ENCODE assay signal across 1 cellular context in genomic region chr12:62259993-62260732, GRCh38.
TF ChIP-seq lines count a peak whose summit lies in the region.

Gene USP15 (plus strand): TSS chr12:62260404. CDS start chr12:62260415, 11 bp downstream.

TF ChIP-seq in K562, 482 proteins besides CTCF, POLR2A, EP300 and RAD21 (continued from another document and continues in another):
- TF ChIP-seq, protein P1, sequence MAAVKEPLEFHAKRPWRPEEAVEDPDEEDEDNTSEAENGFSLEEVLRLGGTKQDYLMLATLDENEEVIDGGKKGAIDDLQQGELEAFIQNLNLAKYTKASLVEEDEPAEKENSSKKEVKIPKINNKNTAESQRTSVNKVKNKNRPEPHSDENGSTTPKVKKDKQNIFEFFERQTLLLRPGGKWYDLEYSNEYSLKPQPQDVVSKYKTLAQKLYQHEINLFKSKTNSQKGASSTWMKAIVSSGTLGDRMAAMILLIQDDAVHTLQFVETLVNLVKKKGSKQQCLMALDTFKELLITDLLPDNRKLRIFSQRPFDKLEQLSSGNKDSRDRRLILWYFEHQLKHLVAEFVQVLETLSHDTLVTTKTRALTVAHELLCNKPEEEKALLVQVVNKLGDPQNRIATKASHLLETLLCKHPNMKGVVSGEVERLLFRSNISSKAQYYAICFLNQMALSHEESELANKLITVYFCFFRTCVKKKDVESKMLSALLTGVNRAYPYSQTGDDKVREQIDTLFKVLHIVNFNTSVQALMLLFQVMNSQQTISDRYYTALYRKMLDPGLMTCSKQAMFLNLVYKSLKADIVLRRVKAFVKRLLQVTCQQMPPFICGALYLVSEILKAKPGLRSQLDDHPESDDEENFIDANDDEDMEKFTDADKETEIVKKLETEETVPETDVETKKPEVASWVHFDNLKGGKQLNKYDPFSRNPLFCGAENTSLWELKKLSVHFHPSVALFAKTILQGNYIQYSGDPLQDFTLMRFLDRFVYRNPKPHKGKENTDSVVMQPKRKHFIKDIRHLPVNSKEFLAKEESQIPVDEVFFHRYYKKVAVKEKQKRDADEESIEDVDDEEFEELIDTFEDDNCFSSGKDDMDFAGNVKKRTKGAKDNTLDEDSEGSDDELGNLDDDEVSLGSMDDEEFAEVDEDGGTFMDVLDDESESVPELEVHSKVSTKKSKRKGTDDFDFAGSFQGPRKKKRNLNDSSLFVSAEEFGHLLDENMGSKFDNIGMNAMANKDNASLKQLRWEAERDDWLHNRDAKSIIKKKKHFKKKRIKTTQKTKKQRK (IDR thresholded peaks at IDR 0.05; ENCODE audit: borderline replicate concordance, low read depth, low read length) = no peak
- TF ChIP-seq DPF2 (IDR thresholded peaks at IDR 0.05) = peak; percentile 60; the same call in 1 of the 2 replicates
- peak; percentile 71 for TF ChIP-seq ASH1L (IDR thresholded peaks at IDR 0.05; ENCODE audit: borderline replicate concordance, low read depth, partially characterized antibody)
- TF ChIP-seq HMGN3 (IDR thresholded peaks at IDR 0.05; ENCODE audit: borderline replicate concordance, extremely low read depth, insufficient read length, low read depth, low read length) = peak; percentile 95
- 0 out of 2 replicates have a peak, but pooled peaks have one; percentile 37 for TF ChIP-seq TCF15 (CRISPR knock-in tag; IDR thresholded peaks at IDR 0.05)
- TF ChIP-seq, protein P2, sequence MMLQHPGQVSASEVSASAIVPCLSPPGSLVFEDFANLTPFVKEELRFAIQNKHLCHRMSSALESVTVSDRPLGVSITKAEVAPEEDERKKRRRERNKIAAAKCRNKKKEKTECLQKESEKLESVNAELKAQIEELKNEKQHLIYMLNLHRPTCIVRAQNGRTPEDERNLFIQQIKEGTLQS (IDR thresholded peaks at IDR 0.05) = no peak; the same call in 1 of the 2 replicates
- TF ChIP-seq, protein P2 (CRISPR knock-in tag; conservative IDR thresholded peaks at IDR 0.05) = no peak; the same call in 1 of the 2 replicates
- peak; percentile 61; the same call in 1 of the 2 replicates for TF ChIP-seq POLR2AphosphoS5 (IDR thresholded peaks at IDR 0.05; ENCODE audit: control insufficient read depth, insufficient read depth, low read depth, low read length)
- no peak; the same call in 1 of the 2 replicates for TF ChIP-seq CAMTA2 (CRISPR knock-in tag; conservative IDR thresholded peaks at IDR 0.05)
- TF ChIP-seq, protein P3, sequence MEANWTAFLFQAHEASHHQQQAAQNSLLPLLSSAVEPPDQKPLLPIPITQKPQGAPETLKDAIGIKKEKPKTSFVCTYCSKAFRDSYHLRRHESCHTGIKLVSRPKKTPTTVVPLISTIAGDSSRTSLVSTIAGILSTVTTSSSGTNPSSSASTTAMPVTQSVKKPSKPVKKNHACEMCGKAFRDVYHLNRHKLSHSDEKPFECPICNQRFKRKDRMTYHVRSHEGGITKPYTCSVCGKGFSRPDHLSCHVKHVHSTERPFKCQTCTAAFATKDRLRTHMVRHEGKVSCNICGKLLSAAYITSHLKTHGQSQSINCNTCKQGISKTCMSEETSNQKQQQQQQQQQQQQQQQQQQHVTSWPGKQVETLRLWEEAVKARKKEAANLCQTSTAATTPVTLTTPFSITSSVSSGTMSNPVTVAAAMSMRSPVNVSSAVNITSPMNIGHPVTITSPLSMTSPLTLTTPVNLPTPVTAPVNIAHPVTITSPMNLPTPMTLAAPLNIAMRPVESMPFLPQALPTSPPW (CRISPR knock-in tag; IDR thresholded peaks at IDR 0.05) = peak; percentile 94
- no peak for TF ChIP-seq CREB5 (CRISPR knock-in tag; IDR thresholded peaks at IDR 0.05)
- peak; percentile 17; the same call in 1 of the 2 replicates for TF ChIP-seq CBFA2T3 (IDR thresholded peaks at IDR 0.05)
- TF ChIP-seq, protein P4, sequence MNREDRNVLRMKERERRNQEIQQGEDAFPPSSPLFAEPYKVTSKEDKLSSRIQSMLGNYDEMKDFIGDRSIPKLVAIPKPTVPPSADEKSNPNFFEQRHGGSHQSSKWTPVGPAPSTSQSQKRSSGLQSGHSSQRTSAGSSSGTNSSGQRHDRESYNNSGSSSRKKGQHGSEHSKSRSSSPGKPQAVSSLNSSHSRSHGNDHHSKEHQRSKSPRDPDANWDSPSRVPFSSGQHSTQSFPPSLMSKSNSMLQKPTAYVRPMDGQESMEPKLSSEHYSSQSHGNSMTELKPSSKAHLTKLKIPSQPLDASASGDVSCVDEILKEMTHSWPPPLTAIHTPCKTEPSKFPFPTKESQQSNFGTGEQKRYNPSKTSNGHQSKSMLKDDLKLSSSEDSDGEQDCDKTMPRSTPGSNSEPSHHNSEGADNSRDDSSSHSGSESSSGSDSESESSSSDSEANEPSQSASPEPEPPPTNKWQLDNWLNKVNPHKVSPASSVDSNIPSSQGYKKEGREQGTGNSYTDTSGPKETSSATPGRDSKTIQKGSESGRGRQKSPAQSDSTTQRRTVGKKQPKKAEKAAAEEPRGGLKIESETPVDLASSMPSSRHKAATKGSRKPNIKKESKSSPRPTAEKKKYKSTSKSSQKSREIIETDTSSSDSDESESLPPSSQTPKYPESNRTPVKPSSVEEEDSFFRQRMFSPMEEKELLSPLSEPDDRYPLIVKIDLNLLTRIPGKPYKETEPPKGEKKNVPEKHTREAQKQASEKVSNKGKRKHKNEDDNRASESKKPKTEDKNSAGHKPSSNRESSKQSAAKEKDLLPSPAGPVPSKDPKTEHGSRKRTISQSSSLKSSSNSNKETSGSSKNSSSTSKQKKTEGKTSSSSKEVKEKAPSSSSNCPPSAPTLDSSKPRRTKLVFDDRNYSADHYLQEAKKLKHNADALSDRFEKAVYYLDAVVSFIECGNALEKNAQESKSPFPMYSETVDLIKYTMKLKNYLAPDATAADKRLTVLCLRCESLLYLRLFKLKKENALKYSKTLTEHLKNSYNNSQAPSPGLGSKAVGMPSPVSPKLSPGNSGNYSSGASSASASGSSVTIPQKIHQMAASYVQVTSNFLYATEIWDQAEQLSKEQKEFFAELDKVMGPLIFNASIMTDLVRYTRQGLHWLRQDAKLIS (CRISPR knock-in tag; IDR thresholded peaks at IDR 0.05) = peak; percentile 89
- TF ChIP-seq ZHX1 (conservative IDR thresholded peaks at IDR 0.05; ENCODE audit: low read length) = peak; percentile 64; the same call in 1 of the 2 replicates
- TF ChIP-seq KLF6 (CRISPR knock-in tag; IDR thresholded peaks at IDR 0.05; ENCODE audit: borderline replicate concordance) = peak; percentile 51; the same call in 1 of the 2 replicates
- peak; percentile 77; the same call in 1 of the 2 replicates for TF ChIP-seq ZNF766 (CRISPR knock-in tag; conservative IDR thresholded peaks at IDR 0.05)
- peak; percentile 94 for TF ChIP-seq TCF7L2 (IDR thresholded peaks at IDR 0.05; ENCODE audit: low read depth, low read length)
- TF ChIP-seq, protein P5, sequence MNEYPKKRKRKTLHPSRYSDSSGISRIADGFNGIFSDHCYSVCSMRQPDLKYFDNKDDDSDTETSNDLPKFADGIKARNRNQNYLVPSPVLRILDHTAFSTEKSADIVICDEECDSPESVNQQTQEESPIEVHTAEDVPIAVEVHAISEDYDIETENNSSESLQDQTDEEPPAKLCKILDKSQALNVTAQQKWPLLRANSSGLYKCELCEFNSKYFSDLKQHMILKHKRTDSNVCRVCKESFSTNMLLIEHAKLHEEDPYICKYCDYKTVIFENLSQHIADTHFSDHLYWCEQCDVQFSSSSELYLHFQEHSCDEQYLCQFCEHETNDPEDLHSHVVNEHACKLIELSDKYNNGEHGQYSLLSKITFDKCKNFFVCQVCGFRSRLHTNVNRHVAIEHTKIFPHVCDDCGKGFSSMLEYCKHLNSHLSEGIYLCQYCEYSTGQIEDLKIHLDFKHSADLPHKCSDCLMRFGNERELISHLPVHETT (CRISPR knock-in tag; conservative IDR thresholded peaks at IDR 0.05 in 1 of 2, IDR thresholded peaks at IDR 0.05 in 1 of 2) = peak in 1 of 2 experiments; percentile 89; a peak in 2 of 4 replicates
- no peak for TF ChIP-seq BDP1 (IDR thresholded peaks at IDR 0.05; ENCODE audit: insufficient read depth, insufficient read length)
- peak; percentile 52; the same call in 1 of the 2 replicates for TF ChIP-seq MYBL2 (IDR thresholded peaks at IDR 0.05; ENCODE audit: low read depth)
- TF ChIP-seq MYBL2 (CRISPR knock-in tag; IDR thresholded peaks at IDR 0.05; ENCODE audit: borderline replicate concordance) = no peak
- peak in 1 of 2 experiments; percentile 37; a peak in 1 of 4 replicates for TF ChIP-seq RCOR1 (IDR thresholded peaks at IDR 0.05; ENCODE audit: borderline replicate concordance in 1 of 2, low read depth in 2 of 2, low read length in 2 of 2)
- TF ChIP-seq SIN3A (IDR thresholded peaks at IDR 0.05; ENCODE audit: borderline replicate concordance in 2 of 2, control insufficient read depth in 1 of 2, low read depth in 2 of 2, low read length in 2 of 2) = peak; percentile 57 to 73; a peak in 2 of 4 replicates
- no peak for TF ChIP-seq COPS2 (conservative IDR thresholded peaks at IDR 0.05)
- peak; percentile 100 for TF ChIP-seq RBFOX2 (IDR thresholded peaks at IDR 0.05; ENCODE audit: low read depth, low read length)
- peak in 1 of 2 experiments; percentile 59; a peak in 1 of 4 replicates for TF ChIP-seq KDM4B (IDR thresholded peaks at IDR 0.05; ENCODE audit: borderline replicate concordance in 2 of 2, low read depth in 1 of 2)
- no peak for TF ChIP-seq ZBTB8A (IDR thresholded peaks at IDR 0.05; ENCODE audit: partially characterized antibody)
- peak; percentile 15; the same call in 1 of the 2 replicates for TF ChIP-seq TEAD4 (IDR thresholded peaks at IDR 0.05; ENCODE audit: low read length)
- no peak for TF ChIP-seq TEAD4 (CRISPR knock-in tag; IDR thresholded peaks at IDR 0.05; ENCODE audit: borderline replicate concordance)
- TF ChIP-seq, protein P6, sequence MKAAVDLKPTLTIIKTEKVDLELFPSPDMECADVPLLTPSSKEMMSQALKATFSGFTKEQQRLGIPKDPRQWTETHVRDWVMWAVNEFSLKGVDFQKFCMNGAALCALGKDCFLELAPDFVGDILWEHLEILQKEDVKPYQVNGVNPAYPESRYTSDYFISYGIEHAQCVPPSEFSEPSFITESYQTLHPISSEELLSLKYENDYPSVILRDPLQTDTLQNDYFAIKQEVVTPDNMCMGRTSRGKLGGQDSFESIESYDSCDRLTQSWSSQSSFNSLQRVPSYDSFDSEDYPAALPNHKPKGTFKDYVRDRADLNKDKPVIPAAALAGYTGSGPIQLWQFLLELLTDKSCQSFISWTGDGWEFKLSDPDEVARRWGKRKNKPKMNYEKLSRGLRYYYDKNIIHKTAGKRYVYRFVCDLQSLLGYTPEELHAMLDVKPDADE (conservative IDR thresholded peaks at IDR 0.05; ENCODE audit: control insufficient read depth, low read depth, low read length) = peak; percentile 71; the same call in 1 of the 2 replicates
- TF ChIP-seq GMEB1 (CRISPR knock-in tag; IDR thresholded peaks at IDR 0.05) = peak; percentile 78
- TF ChIP-seq ZNF3 (CRISPR knock-in tag; IDR thresholded peaks at IDR 0.05) = no peak
- TF ChIP-seq TAL1 (IDR thresholded peaks at IDR 0.05) = no peak
- TF ChIP-seq C11orf30 (IDR thresholded peaks at IDR 0.05; ENCODE audit: low read depth) = peak; percentile 49
- TF ChIP-seq TARDBP (IDR thresholded peaks at IDR 0.05) = no peak; the same call in 1 of the 2 replicates
- TF ChIP-seq GABPA (tag; conservative IDR thresholded peaks at IDR 0.05; ENCODE audit: low read depth) = peak; percentile 36
- peak; percentile 90 for TF ChIP-seq NBN (IDR thresholded peaks at IDR 0.05; ENCODE audit: low read depth)
- TF ChIP-seq SAP30 (IDR thresholded peaks at IDR 0.05; ENCODE audit: borderline replicate concordance, insufficient read depth, low read depth, low read length, poor library complexity, severe bottlenecking) = peak; percentile 61
- no peak; the same call in 1 of the 2 replicates for TF ChIP-seq LARP7 (IDR thresholded peaks at IDR 0.05)
- TF ChIP-seq HNRNPLL (IDR thresholded peaks at IDR 0.05; ENCODE audit: low read depth, low read length, poor library complexity, severe bottlenecking) = peak; percentile 84
- TF ChIP-seq RFX5 (IDR thresholded peaks at IDR 0.05; ENCODE audit: low read depth, low read length) = no peak
